Comparison of ENCODE assay signal across 11 cellular contexts in genomic region chr21:46189213-46189958, GRCh38. TPM values are rescaled to one million over a fixed set of nuclear protein-coding genes. Genes with fewer than 3 reads are reported as not detected.
DNase-seq lines count a peak whose midpoint lies in the region; ATAC-seq and TF ChIP-seq lines count a peak whose summit lies in the region.
"Had no signal": no experiment of that assay in that cellular context is flagged by ENCODE, and none has a peak within 500 bp of the region (broad histone marks: within the 10 kb centered on the region; RNA-seq: fewer than 3 reads in every experiment).

No MANE protein-coding gene starts in this region.

- no peak for TF ChIP-seq CTCF in OCI-LY1 (IDR thresholded peaks at IDR 0.05; ENCODE audit: low read length)

- no peaks in the 10 kb centered on the region for H3K27me3 ChIP-seq in OCI-LY1 (ENCODE audit: insufficient read depth, low read length)

- H3K9ac ChIP-seq in OCI-LY1 (ENCODE audit: low read length) = no peak overlapping the region

- DNase-seq in AG08395 (ENCODE audit: low spot score) (peak; percentile 55), epithelial cell of prostate (ENCODE audit: low read depth, low spot score) (no peak), myocyte (ENCODE audit: low read depth) (peak; percentile 71), inferior parietal cortex (ENCODE audit: extremely low spot score) (no peak), NCI-H187 treated with DMSO at 0.1 percent for 48 hours (lab: John Stamatoyannopoulos, UW) (no peak)
- DNase-seq: activated CD4-positive, CD25-positive, alpha-beta regulatory T cell; Calu3; MM.1S had no signal

- peaks cover 40% of the 10 kb centered on the region for H3K36me3 ChIP-seq in OCI-LY1 (ENCODE audit: insufficient read depth, low read length)

- no peaks in the 10 kb centered on the region for H4K20me1 ChIP-seq in OCI-LY1 (ENCODE audit: insufficient read depth, low read length)

- no peak overlapping the region for H3K4me3 ChIP-seq in OCI-LY1 (ENCODE audit: low read depth, low read length, poor library complexity, severe bottlenecking)

- no peak overlapping the region for H2AFZ ChIP-seq in OCI-LY1 (ENCODE audit: low read length)

- H3K27ac ChIP-seq in OCI-LY1 (ENCODE audit: low read depth, low read length, poor library complexity, severe bottlenecking) = peak overlapping the region; percentile 40
- H3K27ac ChIP-seq in epithelial cell of prostate = peak overlapping the region; percentile 61

- no peaks in the 10 kb centered on the region for H3K9me2 ChIP-seq in OCI-LY1 (ENCODE audit: low read depth, low read length)

- peaks cover 30% of the 10 kb centered on the region for H3K4me1 ChIP-seq in OCI-LY1 (ENCODE audit: insufficient read depth, low read length, severe bottlenecking)

- no peaks in the 10 kb centered on the region for H3K9me3 ChIP-seq in OCI-LY1 (ENCODE audit: low read length)

- ATAC-seq in HG03139 (IDR thresholded peaks at IDR 0.05; ENCODE audit: unreplicated experiment) (no peak), HG02678 (IDR thresholded peaks at IDR 0.05; ENCODE audit: unreplicated experiment) (no peak)

- H3K4me2 ChIP-seq in OCI-LY1 (ENCODE audit: low read length) = no peak overlapping the region

- H3F3A ChIP-seq in OCI-LY1 (ENCODE audit: insufficient read depth, low read length) = no peaks in the 10 kb centered on the region; the same call in 1 of the 2 replicates

- H3K79me2 ChIP-seq in OCI-LY1 (ENCODE audit: insufficient read depth, low read length) = no peaks in the 10 kb centered on the region

RNA-seq across cellular contexts. Expression of gene SPATC1L, which starts 5.1 kb away (rescaled TPM):
- total RNA-seq in myocyte = 16.1 and 16.8 TPM in 2 replicates
- 26.9 TPM for polyA plus RNA-seq in myocyte (2012)

RNA-seq across cellular contexts. Expression of gene FTCD, which starts 34.0 kb away (rescaled TPM):
- 0.37 TPM in 1 of 2 replicates, not detected in the other for total RNA-seq in myocyte
- polyA plus RNA-seq in myocyte (2012) = 2.0 TPM

RNA-seq across cellular contexts. Expression of gene LSS, which starts 39.2 kb away (rescaled TPM):
- total RNA-seq in myocyte = 116 and 211 TPM in 2 replicates
- 67.1 TPM for polyA plus RNA-seq in myocyte (2012)

Comparison
In these comparisons a context has a peak if more than half of its experiments do, and no peak if none do; other contexts are left out.
1. DNase-seq: peak in AG08395 (single experiment) and myocyte (single experiment); none in epithelial cell of prostate (single experiment), inferior parietal cortex (single experiment) and NCI-H187 treated with DMSO at 0.1 percent for 48 hours (single experiment).